In genomic region chr17:76384987-76385891, GRCh38 we compare ENCODE assay signal across 8 cellular contexts. TPM values are rescaled to one million over a fixed set of nuclear protein-coding genes. Genes with fewer than 3 reads are reported as not detected.
DNase-seq lines count a peak whose midpoint lies in the region; ATAC-seq and TF ChIP-seq lines count a peak whose summit lies in the region.

No MANE protein-coding gene starts in this region.

- peak overlapping the region; percentile 80 for H3K4me2 ChIP-seq in Karpas-422 (ENCODE audit: low read depth, low read length, poor library complexity, severe bottlenecking)

- H3K27ac ChIP-seq in CD8-positive, alpha-beta memory T cell (ENCODE audit: low read depth, low read length) = no peak overlapping the region
- H3K27ac ChIP-seq in Karpas-422 (ENCODE audit: low read length) (no peak overlapping the region), esophagus (ENCODE audit: low read depth in 2 of 2, low read length in 1 of 2) (peak overlapping the region; percentile 87 to 89), urinary bladder (ENCODE audit: low read depth) (no peak overlapping the region)

- H3K27ac Mint-ChIP-seq in CD8-positive, alpha-beta memory T cell = peak overlapping the region in 2 of 8 donors; percentile 52 to 65
- no peak overlapping the region for H3K27ac Mint-ChIP-seq in naive thymus-derived CD8-positive, alpha-beta T cell

- CTCF ChIA-PET in CD8-positive, alpha-beta memory T cell (lab: Charles Lee) = interaction anchor here (0.8 to 10.9 kb wide), 30 partner anchors 9 to 371 kb away, joined by 3 to 110 read pairs (median 4); partner anchors contain the start of genes PRPSAP1, QRICH2 and UBE2O

- ATAC-seq in naive thymus-derived CD8-positive, alpha-beta T cell = peak in 1 of 2 donors; percentile 6
- ATAC-seq in GM18505 (IDR thresholded peaks at IDR 0.05; ENCODE audit: unreplicated experiment) = no peak

- H3K9me3 Mint-ChIP-seq in CD8-positive, alpha-beta memory T cell = no peaks in the 10 kb centered on the region
- H3K9me3 Mint-ChIP-seq in naive thymus-derived CD8-positive, alpha-beta T cell = no peaks in the 10 kb centered on the region

- H3K36me3 Mint-ChIP-seq in CD8-positive, alpha-beta memory T cell = peaks cover 0 to 6% (median 0%) of the 10 kb centered on the region in 3 donors
- H3K36me3 Mint-ChIP-seq in naive thymus-derived CD8-positive, alpha-beta T cell = peaks cover 0 to 3% (median 0%) of the 10 kb centered on the region in 3 donors

- H3K9me3 ChIP-seq in CD8-positive, alpha-beta memory T cell (ENCODE audit: low read length) = no peaks in the 10 kb centered on the region
- H3K9me3 ChIP-seq in Karpas-422 (ENCODE audit: low read length) = no peaks in the 10 kb centered on the region
- no peaks in the 10 kb centered on the region for H3K9me3 ChIP-seq in esophagus (ENCODE audit: control insufficient read depth in 2 of 2, insufficient read depth in 1 of 2, low read depth in 1 of 2, low read length in 1 of 2)

- H3K4me3 Mint-ChIP-seq in CD8-positive, alpha-beta memory T cell = peak overlapping the region; percentile 61 to 90 (median 76)
- H3K4me3 Mint-ChIP-seq in naive thymus-derived CD8-positive, alpha-beta T cell = peak overlapping the region; percentile 54 to 87 (median 72)

- H3K9me2 ChIP-seq in Karpas-422 (replicated peaks; ENCODE audit: insufficient read depth, low read length) = no peaks in the 10 kb centered on the region

- POLR2A ChIA-PET in CD8-positive, alpha-beta memory T cell (lab: Charles Lee) = interaction anchor here (0.5 to 3.1 kb wide), 3 partner anchors 32 to 291 kb away, joined by 3 to 27 read pairs (median 4); partner anchors contain the start of gene PRPSAP1
- POLR2A ChIA-PET in naive thymus-derived CD8-positive, alpha-beta T cell (lab: Charles Lee) = interaction anchor here (1.0 to 3.3 kb wide), 8 partner anchors 13 to 372 kb away, joined by 3 to 39 read pairs (median 4); partner anchors contain the start of gene PRPSAP1

- no peaks in the 10 kb centered on the region for H3K27me3 ChIP-seq in CD8-positive, alpha-beta memory T cell (ENCODE audit: insufficient read depth, low read length, poor library complexity, severe bottlenecking)
- H3K27me3 ChIP-seq in Karpas-422 (ENCODE audit: low read length) (no peaks in the 10 kb centered on the region), esophagus (ENCODE audit: control insufficient read depth in 1 of 2, insufficient read depth in 2 of 2, low read length in 2 of 2) (no peaks in the 10 kb centered on the region)

- peak overlapping the region; percentile 59 for H3K4me3 ChIP-seq in CD8-positive, alpha-beta memory T cell (ENCODE audit: low read length)
- H3K4me3 ChIP-seq in Karpas-422 (ENCODE audit: low read length) (peak overlapping the region; percentile 31; the same call in 1 of the 2 replicates), esophagus (ENCODE audit: low read depth in 1 of 2, low read length in 2 of 2) (peak overlapping the region; percentile 65 to 69), urinary bladder (ENCODE audit: low read depth, low read length) (peak overlapping the region; percentile 56)

- H4K20me1 ChIP-seq in Karpas-422 (ENCODE audit: insufficient read depth, low read depth, low read length) = peaks cover 5% of the 10 kb centered on the region; the same call in 1 of the 2 replicates

- 1 to 2% methylated on average over 74 of the region's 74 CpGs for WGBS in esophagus, 2 donors
- WGBS in urinary bladder = under 1% methylated on average over 74 of the region's 74 CpGs

- 0 out of 2 replicates have a peak overlapping the region, but pooled peaks have one; percentile 62 for H3K9ac ChIP-seq in Karpas-422 (ENCODE audit: low read length)

- H3K4me1 ChIP-seq in CD8-positive, alpha-beta memory T cell (ENCODE audit: insufficient read depth, low read length) = peaks cover 19% of the 10 kb centered on the region
- H3K4me1 ChIP-seq in Karpas-422 (ENCODE audit: low read length) (peaks cover 32% of the 10 kb centered on the region), esophagus (ENCODE audit: control insufficient read depth in 2 of 2, insufficient read depth in 2 of 2, low read length in 1 of 2) (peaks cover 0 to 17% of the 10 kb centered on the region in 2 donors), urinary bladder (ENCODE audit: insufficient read depth) (no peaks in the 10 kb centered on the region)

- H3K27me3 Mint-ChIP-seq in CD8-positive, alpha-beta memory T cell = no peaks in the 10 kb centered on the region
- H3K27me3 Mint-ChIP-seq in naive thymus-derived CD8-positive, alpha-beta T cell = peaks cover 0 to 3% (median 0%) of the 10 kb centered on the region in 5 donors

- no peaks in the 10 kb centered on the region for H3K36me3 ChIP-seq in CD8-positive, alpha-beta memory T cell (ENCODE audit: insufficient read depth, low read length)
- no peaks in the 10 kb centered on the region for H3K36me3 ChIP-seq in Karpas-422 (ENCODE audit: insufficient read depth, low read length)
- peaks cover 0 to 7% of the 10 kb centered on the region in 2 donors for H3K36me3 ChIP-seq in esophagus (ENCODE audit: control insufficient read depth in 2 of 2, insufficient read depth in 2 of 2, low read length in 1 of 2)
- H3K36me3 ChIP-seq in urinary bladder (ENCODE audit: insufficient read depth) = no peaks in the 10 kb centered on the region

- no peak overlapping the region for H2AFZ ChIP-seq in Karpas-422 (ENCODE audit: low read length)

- H3K4me1 Mint-ChIP-seq in CD8-positive, alpha-beta memory T cell = peaks cover 3 to 22% (median 6%) of the 10 kb centered on the region in 3 donors
- H3K4me1 Mint-ChIP-seq in naive thymus-derived CD8-positive, alpha-beta T cell = peaks cover 6 to 14% (median 11%) of the 10 kb centered on the region in 4 donors

- no peak for TF ChIP-seq POLR2A in GM18505 (IDR thresholded peaks at IDR 0.05; ENCODE audit: borderline replicate concordance, extremely low read depth, insufficient read depth, insufficient read length)

- no peaks in the 10 kb centered on the region for H3K79me2 ChIP-seq in Karpas-422 (ENCODE audit: low read length)

- DNase-seq in CD8-positive, alpha-beta memory T cell = peak in 2 of 5 donors; percentile 38 to 49
- DNase-seq in Karpas-422 (no peak), NCI-H2029 treated with DMSO at 0.1 percent for 48 hours (lab: John Stamatoyannopoulos, UW) (no peak)
- peak; percentile 52 for DNase-seq in activated CD8-positive, alpha-beta memory T cell treated with anti-CD3 and anti-CD28 coated beads, Interleukin-2, amount 50 U/mL, for 4 hours
- peak in 4 of 10 donors; percentile 6 to 29 (median 17) for DNase-seq in naive thymus-derived CD8-positive, alpha-beta T cell

RNA-seq across cellular contexts. Expression of gene SPHK1, which starts 0.8 kb away (rescaled TPM):
- 10 to 100 TPM; 17.2 to 18.7 TPM for total RNA-seq in CD8-positive, alpha-beta memory T cell
- polyA plus RNA-seq in CD8-positive, alpha-beta memory T cell = 0.76 TPM
- total RNA-seq in Karpas-422 (2014; rRNA removed; shearing (Covaris generic); ENCODE audit: low replicate concordance) = 0.67 and 3.9 TPM in 2 replicates
- polyA plus RNA-seq in esophagus = 10 to 100 TPM; 20.5 to 23.0 TPM
- total RNA-seq in naive thymus-derived CD8-positive, alpha-beta T cell = under 1 TPM; 0.85 to 0.91 TPM
- polyA plus RNA-seq in naive thymus-derived CD8-positive, alpha-beta T cell = under 1 TPM in 2 of 3 donors, not detected in 1; 0.31 to 0.37 TPM
- total RNA-seq in urinary bladder = 3.8 TPM
- polyA plus RNA-seq in urinary bladder = 12.6 TPM

RNA-seq across cellular contexts. Expression of gene PRPSAP1, which starts 31.5 kb away (rescaled TPM):
- total RNA-seq in CD8-positive, alpha-beta memory T cell = 10 to 100 TPM; 46.9 to 48.3 TPM
- polyA plus RNA-seq in CD8-positive, alpha-beta memory T cell = 63.3 TPM
- total RNA-seq in Karpas-422 (2014; rRNA removed; shearing (Covaris generic); ENCODE audit: low replicate concordance) = 27.6 and 41.1 TPM in 2 replicates
- polyA plus RNA-seq in esophagus (10 to 100 TPM; 34.8 to 43.1 TPM), urinary bladder (40.5 TPM)
- total RNA-seq in naive thymus-derived CD8-positive, alpha-beta T cell = 10 to 100 TPM; 42.5 to 44.7 TPM
- 10 to 100 TPM; 37.9 to 62.9 (median 54.7) TPM for polyA plus RNA-seq in naive thymus-derived CD8-positive, alpha-beta T cell
- 38.9 TPM for total RNA-seq in urinary bladder

Comparison
In these comparisons a context has a peak if more than half of its experiments do, and no peak if none do; other contexts are left out.
1. H3K27ac ChIP-seq: peak in esophagus (2 of 2); none in CD8-positive, alpha-beta memory T cell (single experiment), Karpas-422 (single experiment) and urinary bladder (single experiment).
2. Peak in every context shown above with its lines, with median percentiles within 50 percentile points of each other: H3K4me3 ChIP-seq.